In genomic region chr16:27778171-27778925, GRCh38 we compare ENCODE assay signal across 28 cellular contexts.
A peak's percentile ranks its signal among the peaks of the same experiment; 100 is the strongest.
DNase-seq lines count a peak whose midpoint lies in the region; ATAC-seq and TF ChIP-seq lines count a peak whose summit lies in the region.
"Had no signal": no experiment of that assay in that cellular context is flagged by ENCODE, and none has a peak within 500 bp of the region (broad histone marks: within the 10 kb centered on the region; RNA-seq: fewer than 3 reads in every experiment).

No MANE protein-coding gene starts in this region.

- H3K36me3 ChIP-seq in heart left ventricle (peaks cover 0 to 33% (median 7%) of the 10 kb centered on the region in 9 donors), ovary (no peaks in the 10 kb centered on the region)
- H3K36me3 ChIP-seq: BE2C had no signal

- H3K4me3 ChIP-seq in heart left ventricle (no peak overlapping the region), ovary (no peak overlapping the region)
- H3K4me3 ChIP-seq: PC-9 had no signal

- intact Hi-C loops in Right ventricle myocardium inferior (cut with DNase I) (no loop called here), heart left ventricle (cut with DNase I) (no loop called here), ovary (cut with DNase I) (loop anchor here in 1 of 4 donors (10.0 kb wide), 1 partner anchor 64 kb away; no protein-coding TSS in a partner anchor)

- ATAC-seq in Right ventricle myocardium inferior (no peak), heart left ventricle (no peak), HG03469 (IDR thresholded peaks at IDR 0.05; ENCODE audit: unreplicated experiment) (no peak)
- no peak for ATAC-seq in stimulated activated effector memory CD8-positive, alpha-beta T cell treated with anti-CD3 and anti-CD28 coated beads, Interleukin-12 subunit alpha, Interleukin-12 subunit beta, amount 100 ng/mL, for 72 hours

- TF ChIP-seq CTCF in heart left ventricle (IDR thresholded peaks at IDR 0.05) (no peak), mesothelial cell of epicardium (IDR thresholded peaks at IDR 0.05; ENCODE audit: unreplicated experiment) (no peak), ovary (IDR thresholded peaks at IDR 0.05) (no peak)

- H3K27me3 ChIP-seq in heart left ventricle = peaks cover 0 to 4% (median 0%) of the 10 kb centered on the region in 9 donors
- no peaks in the 10 kb centered on the region for H3K27me3 ChIP-seq in layer of hippocampus (ENCODE audit: control insufficient read depth, insufficient read depth, low read length)
- H3K27me3 ChIP-seq in ovary = no peaks in the 10 kb centered on the region
- H3K27me3 ChIP-seq: BE2C had no signal

- H3K36me3 Mint-ChIP-seq in stimulated activated effector memory CD8-positive, alpha-beta T cell treated with anti-CD3 and anti-CD28 coated beads, Interleukin-12 subunit alpha, Interleukin-12 subunit beta, amount 100 ng/mL, for 72 hours = no peaks in the 10 kb centered on the region
- peaks cover 7% of the 10 kb centered on the region for H3K36me3 Mint-ChIP-seq in mesothelial cell of epicardium

- H3K27me3 Mint-ChIP-seq in mesothelial cell of epicardium (ENCODE audit: low read depth) = no peaks in the 10 kb centered on the region
- H3K27me3 Mint-ChIP-seq: CD8-positive, alpha-beta memory T cell had no signal

- TF ChIP-seq POLR2A in heart left ventricle (IDR thresholded peaks at IDR 0.05) (no peak), ovary (IDR thresholded peaks at IDR 0.05) (no peak)

- no peaks in the 10 kb centered on the region for H3K9me3 Mint-ChIP-seq in stimulated activated effector memory CD8-positive, alpha-beta T cell treated with anti-CD3 and anti-CD28 coated beads, Interleukin-12 subunit alpha, Interleukin-12 subunit beta, amount 100 ng/mL, for 72 hours
- no peaks in the 10 kb centered on the region for H3K9me3 Mint-ChIP-seq in mesothelial cell of epicardium
- H3K9me3 Mint-ChIP-seq: CD14-positive monocyte; CD8-positive, alpha-beta memory T cell; H9 had no signal

- no peak overlapping the region for H3K4me3 Mint-ChIP-seq in stimulated activated effector memory CD8-positive, alpha-beta T cell treated with anti-CD3 and anti-CD28 coated beads, Interleukin-12 subunit alpha, Interleukin-12 subunit beta, amount 100 ng/mL, for 72 hours
- H3K4me3 Mint-ChIP-seq in mesothelial cell of epicardium = no peak overlapping the region
- H3K4me3 Mint-ChIP-seq: CD14-positive monocyte; CD8-positive, alpha-beta memory T cell; H9 had no signal

- no peaks in the 10 kb centered on the region for H3K4me1 ChIP-seq in heart left ventricle
- peaks cover 1% of the 10 kb centered on the region for H3K4me1 ChIP-seq in ovary (ENCODE audit: insufficient read depth)
- H3K4me1 ChIP-seq: BE2C had no signal

- H3K27ac ChIP-seq in heart left ventricle (no peak overlapping the region), layer of hippocampus (ENCODE audit: low read depth, low read length) (peak overlapping the region; percentile 44), ovary (no peak overlapping the region)
- H3K27ac ChIP-seq: PC-9 had no signal

- no peaks in the 10 kb centered on the region for H3K4me1 Mint-ChIP-seq in stimulated activated effector memory CD8-positive, alpha-beta T cell treated with anti-CD3 and anti-CD28 coated beads, Interleukin-12 subunit alpha, Interleukin-12 subunit beta, amount 100 ng/mL, for 72 hours
- peaks cover 19% of the 10 kb centered on the region for H3K4me1 Mint-ChIP-seq in mesothelial cell of epicardium
- H3K4me1 Mint-ChIP-seq: CD14-positive monocyte; CD8-positive, alpha-beta memory T cell had no signal

- DNase-seq in Right ventricle myocardium inferior (ENCODE audit: missing footprints) (peak; percentile 58), heart left ventricle (no peak), cerebellar cortex (ENCODE audit: low spot score) (peak; percentile 39), mesothelial cell of epicardium (ENCODE audit: low spot score in 2 of 2, unreplicated experiment in 2 of 2) (no peak), ovary (no peak)
- DNase-seq in stimulated activated effector memory CD8-positive, alpha-beta T cell treated with anti-CD3 and anti-CD28 coated beads, Interleukin-12 subunit alpha, Interleukin-12 subunit beta, amount 100 ng/mL, for 72 hours (ENCODE audit: low spot score in 2 of 2) = no peak
- DNase-seq: 8988T; ACHN; BE2C; CD8-positive, alpha-beta memory T cell; DMS 273 treated with DMSO at 0.1 percent for 48 hours; DMS79; H9; KBM-7; MV-4-11; NCI-H1105; NCI-H1436 treated with DMSO at 0.1 percent for 48 hours; NCI-H1930; NCI-H446 treated with DMSO at 0.1 percent for 48 hours; NCI-H526; NCI-H82; NK-92 treated with Interleukin-12 subunit alpha and Interleukin-12 subunit beta, amount 100 ng/mL, for 24 hours; PC-9; RPMI8226; SHP77 treated with DMSO at 0.1 percent for 48 hours had no signal

- H3K27ac Mint-ChIP-seq in stimulated activated effector memory CD8-positive, alpha-beta T cell treated with anti-CD3 and anti-CD28 coated beads, Interleukin-12 subunit alpha, Interleukin-12 subunit beta, amount 100 ng/mL, for 72 hours = peak overlapping the region; percentile 34
- no peak overlapping the region for H3K27ac Mint-ChIP-seq in mesothelial cell of epicardium

- WGBS in heart left ventricle, 4 donors = 93 to 96% (median 96%) methylated on average over 13 to 20 of the region's 20 CpGs
- WGBS in ovary, 3 donors = 95 to 97% (median 97%) methylated on average over 20 of the region's 20 CpGs

- no peaks in the 10 kb centered on the region for H3K9me3 ChIP-seq in heart left ventricle
- no peaks in the 10 kb centered on the region for H3K9me3 ChIP-seq in ovary
- H3K9me3 ChIP-seq: BE2C had no signal

- no peak for TF ChIP-seq EP300 in ovary (IDR thresholded peaks at IDR 0.05)

Comparison
In these comparisons a context has a peak if more than half of its experiments do, and no peak if none do; other contexts are left out.
1. DNase-seq: peak in Right ventricle myocardium inferior (single experiment) and cerebellar cortex (single experiment); none in heart left ventricle (0 of 5), stimulated activated effector memory CD8-positive, alpha-beta T cell treated with anti-CD3 and anti-CD28 coated beads, Interleukin-12 subunit alpha, Interleukin-12 subunit beta, amount 100 ng/mL, for 72 hours (0 of 2), mesothelial cell of epicardium (0 of 2) and ovary (0 of 5).